ENCODE assay signal across 36 cellular contexts in genomic region chr12:10998204-10998603, GRCh38. TPM values are rescaled to one million over a fixed set of nuclear protein-coding genes. Genes with fewer than 3 reads are reported as not detected.
DNase-seq lines count a peak whose midpoint lies in the region; ATAC-seq and TF ChIP-seq lines count a peak whose summit lies in the region.
"Had no signal": no experiment of that assay in that cellular context is flagged by ENCODE, and none has a peak within 500 bp of the region (broad histone marks: within the 10 kb centered on the region; RNA-seq: fewer than 3 reads in every experiment).

TSS of gene TAS2R20 (minus strand) at chr12:10998304. CDS start at chr12:10997875, 429 bp downstream.

- peaks cover 25% of the 10 kb centered on the region for H3K36me3 Mint-ChIP-seq in endodermal cell (ENCODE audit: low read depth)
- H3K36me3 Mint-ChIP-seq in activated naive CD4-positive, alpha-beta T cell treated with anti-CD3 and anti-CD28 coated beads, Interleukin-2, amount 10 ng/mL, durations not matched to agents 7 days and 5 days = peaks cover 9% of the 10 kb centered on the region

- peaks cover 1% of the 10 kb centered on the region for H3K4me1 Mint-ChIP-seq in endodermal cell
- H3K4me1 Mint-ChIP-seq in activated naive CD4-positive, alpha-beta T cell treated with anti-CD3 and anti-CD28 coated beads, Interleukin-2, amount 10 ng/mL, durations not matched to agents 7 days and 5 days = no peaks in the 10 kb centered on the region
- H3K4me1 Mint-ChIP-seq: B cell, CD14-positive monocyte had no signal

- H2AFZ ChIP-seq in Karpas-422 (ENCODE audit: low read length) = no peak within 1 kb of the TSS

- H3K4me3 Mint-ChIP-seq in endodermal cell = no peak within 1 kb of the TSS
- H3K4me3 Mint-ChIP-seq in activated naive CD4-positive, alpha-beta T cell treated with anti-CD3 and anti-CD28 coated beads, Interleukin-2, amount 10 ng/mL, durations not matched to agents 7 days and 5 days = no peak within 1 kb of the TSS
- H3K4me3 Mint-ChIP-seq: B cell; CD14-positive monocyte; CD4-positive, alpha-beta memory T cell; CD4-positive, alpha-beta T cell; CD4-positive, CD25-positive, alpha-beta regulatory T cell; CD8-positive, alpha-beta memory T cell; CD8-positive, alpha-beta T cell had no signal

- peaks cover 14% of the 10 kb centered on the region for H3K79me2 ChIP-seq in Karpas-422 (ENCODE audit: low read length)

- CTCF ChIA-PET in activated naive CD4-positive, alpha-beta T cell treated with anti-CD3 and anti-CD28 coated beads, Interleukin-2, amount 10 ng/mL, durations not matched to agents 7 days and 5 days (lab: Charles Lee) = no interaction called here

- TF ChIP-seq CTCF in endodermal cell (conservative IDR thresholded peaks at IDR 0.05) = no peak

- H3K4me1 ChIP-seq in Karpas-422 (ENCODE audit: low read length) = no peaks in the 10 kb centered on the region
- H3K4me1 ChIP-seq in endodermal cell (ENCODE audit: control insufficient read depth, insufficient read depth, low read length) = no peaks in the 10 kb centered on the region
- H3K4me1 ChIP-seq: A549; BE2C; BLaER1; BLaER1 treated with 17β-estradiol and CSF1 and Interleukin-3, amounts not matched to agents 10 nM and 100 nM; Caco-2 had no signal

- H3K9me2 ChIP-seq in Karpas-422 (replicated peaks; ENCODE audit: insufficient read depth, low read length) = no peaks in the 10 kb centered on the region

- DNase-seq in Karpas-422 = no peak
- DNase-seq in cerebellum (ENCODE audit: low spot score) = no peak
- no peak for DNase-seq in endodermal cell
- no peak for DNase-seq in occipital lobe (lab: John Stamatoyannopoulos, UW)
- no peak for DNase-seq in activated naive CD4-positive, alpha-beta T cell treated with anti-CD3 and anti-CD28 coated beads, Interleukin-2, amount 10 ng/mL, durations not matched to agents 7 days and 5 days
- DNase-seq in H7 = no peak
- DNase-seq: 8988T; ACHN; AML-193; BE2C; C1 segment of cervical spinal cord; Caco-2; Calu3; CD4-positive, alpha-beta memory T cell; CD4-positive, alpha-beta T cell; CD4-positive, CD25-positive, alpha-beta regulatory T cell; CD8-positive, alpha-beta memory T cell; CD8-positive, alpha-beta T cell; COR-L47; DMS 273 treated with DMSO at 0.1 percent for 48 hours; DMS153; DMS53; DMS79; DMS79 treated with DMSO at 0.1 percent for 48 hours; DND-41; EL had no signal

- peak within 1 kb of the TSS; percentile 9 for H3K27ac Mint-ChIP-seq in endodermal cell
- no peak within 1 kb of the TSS for H3K27ac Mint-ChIP-seq in activated naive CD4-positive, alpha-beta T cell treated with anti-CD3 and anti-CD28 coated beads, Interleukin-2, amount 10 ng/mL, durations not matched to agents 7 days and 5 days
- H3K27ac Mint-ChIP-seq: B cell; CD14-positive monocyte; CD4-positive, alpha-beta T cell; CD4-positive, CD25-positive, alpha-beta regulatory T cell; CD8-positive, alpha-beta memory T cell; CD8-positive, alpha-beta T cell had no signal

- no peaks in the 10 kb centered on the region for H4K20me1 ChIP-seq in Karpas-422 (ENCODE audit: insufficient read depth, low read depth, low read length)
- H4K20me1 ChIP-seq: BLaER1; BLaER1 treated with 17β-estradiol and CSF1 and Interleukin-3, amounts not matched to agents 10 nM and 100 nM had no signal

- peaks cover 5% of the 10 kb centered on the region for H3K9me3 Mint-ChIP-seq in endodermal cell
- H3K9me3 Mint-ChIP-seq in activated naive CD4-positive, alpha-beta T cell treated with anti-CD3 and anti-CD28 coated beads, Interleukin-2, amount 10 ng/mL, durations not matched to agents 7 days and 5 days = no peaks in the 10 kb centered on the region
- H3K9me3 Mint-ChIP-seq: CD4-positive, alpha-beta T cell had no signal

- no peak within 1 kb of the TSS for H3K4me2 ChIP-seq in Karpas-422 (ENCODE audit: low read depth, low read length, poor library complexity, severe bottlenecking)
- H3K4me2 ChIP-seq: A549; BLaER1; BLaER1 treated with 17β-estradiol and CSF1 and Interleukin-3, amounts not matched to agents 10 nM and 100 nM had no signal

- H3K27me3 ChIP-seq in Karpas-422 (ENCODE audit: low read length) (no peaks in the 10 kb centered on the region), endodermal cell (ENCODE audit: control insufficient read depth, insufficient read depth, low read length, poor library complexity, severe bottlenecking) (no peaks in the 10 kb centered on the region), H7 (ENCODE audit: control insufficient read depth, insufficient read depth, low read length) (no peaks in the 10 kb centered on the region)
- H3K27me3 ChIP-seq: BE2C; BLaER1; BLaER1 treated with 17β-estradiol and CSF1 and Interleukin-3, amounts not matched to agents 10 nM and 100 nM had no signal

- H3K36me3 ChIP-seq in Karpas-422 (ENCODE audit: insufficient read depth, low read length) = no peaks in the 10 kb centered on the region
- H3K36me3 ChIP-seq in endodermal cell (ENCODE audit: control insufficient read depth, insufficient read depth, low read length) = peaks cover 6% of the 10 kb centered on the region
- H3K36me3 ChIP-seq in H7 (replicated peaks; ENCODE audit: control insufficient read depth, insufficient read depth, low read length) = peaks cover 2% of the 10 kb centered on the region
- H3K36me3 ChIP-seq: BE2C had no signal

- no peak within 1 kb of the TSS for H3K27ac ChIP-seq in Karpas-422 (ENCODE audit: low read length)
- H3K27ac ChIP-seq in endodermal cell (ENCODE audit: low read depth, low read length) = no peak within 1 kb of the TSS
- H3K27ac ChIP-seq: 22Rv1; A549; BLaER1; BLaER1 treated with 17β-estradiol and CSF1 and Interleukin-3, amounts not matched to agents 10 nM and 100 nM; C4-2B had no signal

- no peak within 1 kb of the TSS for H3K4me3 ChIP-seq in Karpas-422 (ENCODE audit: low read length)
- H3K4me3 ChIP-seq in endodermal cell (ENCODE audit: low read length) = no peak within 1 kb of the TSS
- no peak within 1 kb of the TSS for H3K4me3 ChIP-seq in H7 (ENCODE audit: insufficient read depth, low read depth, low read length)
- H3K4me3 ChIP-seq: A549; BLaER1; BLaER1 treated with 17β-estradiol and CSF1 and Interleukin-3, amounts not matched to agents 10 nM and 100 nM had no signal

- no peak within 1 kb of the TSS for H3K9ac ChIP-seq in Karpas-422 (ENCODE audit: low read length)
- H3K9ac ChIP-seq in endodermal cell (ENCODE audit: extremely low read depth, low read length, poor library complexity, severe bottlenecking) = no peak within 1 kb of the TSS
- H3K9ac ChIP-seq: BLaER1; BLaER1 treated with 17β-estradiol and CSF1 and Interleukin-3, amounts not matched to agents 10 nM and 100 nM had no signal

- ATAC-seq in HG03135 (IDR thresholded peaks at IDR 0.05; ENCODE audit: unreplicated experiment) (no peak), GM21515 (IDR thresholded peaks at IDR 0.05; ENCODE audit: unreplicated experiment) (no peak)
- ATAC-seq: A549; CD8-positive, alpha-beta T cell had no signal

- H3K27me3 Mint-ChIP-seq in endodermal cell (ENCODE audit: insufficient read depth) = no peaks in the 10 kb centered on the region
- H3K27me3 Mint-ChIP-seq in activated naive CD4-positive, alpha-beta T cell treated with anti-CD3 and anti-CD28 coated beads, Interleukin-2, amount 10 ng/mL, durations not matched to agents 7 days and 5 days = no peaks in the 10 kb centered on the region
- H3K27me3 Mint-ChIP-seq: B cell; CD4-positive, alpha-beta memory T cell; CD4-positive, alpha-beta T cell; CD4-positive, CD25-positive, alpha-beta regulatory T cell; CD8-positive, alpha-beta memory T cell had no signal

- H3K9me3 ChIP-seq in Karpas-422 (ENCODE audit: low read length) (no peaks in the 10 kb centered on the region), endodermal cell (ENCODE audit: control insufficient read depth, low read length) (peaks cover 15% of the 10 kb centered on the region)
- H3K9me3 ChIP-seq: A549, BE2C, BLaER1, Caco-2 had no signal

RNA-seq across cellular contexts. Expression of gene TAS2R20, which starts in this region (rescaled TPM):
- total RNA-seq in Karpas-422 (2014; rRNA removed; shearing (Covaris generic); ENCODE audit: low replicate concordance) = 4.0 and 18.2 TPM in 2 replicates
- total RNA-seq in cerebellum = 19.2 TPM
- 1 to 10 TPM; 2.1 to 5.9 TPM for total RNA-seq in endodermal cell
- polyA plus RNA-seq in endodermal cell (2013, experiment 1 of 2) = 0.28 TPM
- 0.25 TPM for polyA plus RNA-seq in endodermal cell (2013, experiment 2 of 2)
- 22.9 TPM for total RNA-seq in occipital lobe
- total RNA-seq in H7 (2014; rRNA removed; shearing (Covaris generic)) = 0.26 and 0.38 TPM in 2 replicates
- total RNA-seq: Daoy had no signal
- polyA plus RNA-seq: CD14-positive monocyte; CD8-positive, alpha-beta memory T cell had no signal
